In the genomic region with DNA sequence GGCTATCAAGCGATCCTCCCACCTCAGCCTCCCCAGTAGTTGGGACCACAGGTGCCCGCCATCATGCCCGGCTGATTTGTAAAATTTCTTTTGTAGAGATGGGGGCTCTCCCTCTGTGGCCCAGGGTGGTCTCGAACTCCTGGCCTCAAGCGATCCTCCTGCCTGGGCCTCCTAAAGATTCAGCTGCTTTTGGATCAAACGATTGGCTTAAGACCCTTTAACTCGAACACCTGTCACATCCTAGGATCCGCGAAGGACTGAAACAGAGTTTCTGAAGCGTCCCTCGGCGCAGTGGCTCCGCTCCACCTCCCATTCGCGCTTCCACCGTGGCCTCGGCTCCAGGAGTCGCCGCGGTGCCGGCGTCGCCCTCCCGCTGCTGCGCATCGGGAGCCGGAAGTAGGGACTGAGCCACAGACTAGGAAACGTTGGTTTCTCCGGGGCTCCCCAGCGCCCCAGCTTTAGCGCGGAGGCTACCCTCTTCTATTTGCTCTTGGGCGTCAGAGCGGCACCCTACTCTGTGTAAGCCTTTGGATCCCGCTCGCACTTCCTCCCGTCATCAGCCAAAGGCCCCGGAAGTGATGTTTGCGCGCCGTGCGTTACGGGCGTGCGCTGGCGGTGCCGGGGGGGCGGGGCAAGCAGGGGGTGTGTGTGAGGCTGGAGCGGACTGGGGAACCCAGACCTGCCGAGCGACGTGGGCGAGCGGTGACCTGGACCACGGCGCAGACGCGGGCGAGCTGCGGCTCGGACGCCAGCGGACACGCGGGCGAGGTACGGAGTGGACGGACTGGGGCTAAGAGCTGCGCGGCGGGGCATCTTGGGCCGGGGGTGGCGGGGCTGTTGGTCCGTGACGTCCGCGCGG, we compare ENCODE assay signal across 8 cellular contexts. TPM values are rescaled to one million over a fixed set of nuclear protein-coding genes. Genes with fewer than 3 reads are reported as not detected.
DNase-seq lines count a peak whose midpoint lies in the region; ATAC-seq and TF ChIP-seq lines count a peak whose summit lies in the region.

No MANE protein-coding gene starts in this region.

- peak overlapping the region; percentile 88 for H3K9ac ChIP-seq in parathyroid adenoma

- H3K4me1 ChIP-seq in cardiac muscle cell (ENCODE audit: low read depth) (no peaks in the 10 kb centered on the region), parathyroid adenoma (peaks cover 4% of the 10 kb centered on the region), tibial nerve (peaks cover 0 to 35% (median 7%) of the 10 kb centered on the region in 4 donors)

- H3K79me2 ChIP-seq in parathyroid adenoma: peaks cover 9% of the 10 kb centered on the region

- peak overlapping the region; percentile 96 for H3K4me3 ChIP-seq in GM12864 (ENCODE audit: low read depth, low read length)
- peak overlapping the region; percentile 56 for H3K4me3 ChIP-seq in cardiac muscle cell
- H3K4me3 ChIP-seq in parathyroid adenoma (ENCODE audit: low read depth, low read length): peak overlapping the region; percentile 93
- H3K4me3 ChIP-seq in tibial nerve: peak overlapping the region; percentile 70 to 93 (median 82)

- H3K9me3 ChIP-seq in cardiac muscle cell (ENCODE audit: low read depth): no peaks in the 10 kb centered on the region
- H3K9me3 ChIP-seq in parathyroid adenoma (ENCODE audit: control insufficient read depth, low read length): no peaks in the 10 kb centered on the region
- no peaks in the 10 kb centered on the region for H3K9me3 ChIP-seq in tibial nerve

- H2AFZ ChIP-seq in parathyroid adenoma: peak overlapping the region; percentile 97

- peak; percentile 95 for ATAC-seq in HG02678 (IDR thresholded peaks at IDR 0.05; ENCODE audit: unreplicated experiment)

- peak overlapping the region; percentile 90 for H3K4me2 ChIP-seq in parathyroid adenoma (ENCODE audit: low read length)

- TF ChIP-seq POLR2A in tibial nerve (IDR thresholded peaks at IDR 0.05): peak; percentile 92 to 96

- no peaks in the 10 kb centered on the region for H3K36me3 ChIP-seq in cardiac muscle cell
- no peaks in the 10 kb centered on the region for H3K36me3 ChIP-seq in parathyroid adenoma (ENCODE audit: control insufficient read depth, insufficient read depth, low read length)
- no peaks in the 10 kb centered on the region for H3K36me3 ChIP-seq in tibial nerve

- peak; percentile 83 for DNase-seq in GM12864 (ENCODE audit: low read depth)
- peak; percentile 84 for DNase-seq in NCI-H1105 treated with DMSO at 0.1 percent for 48 hours (lab: John Stamatoyannopoulos, UW)
- DNase-seq in SKM-1 treated with dmso at 0.1 percent for 144 hours (lab: John Stamatoyannopoulos, UW; ENCODE audit: unreplicated experiment): peak; percentile 94
- DNase-seq in activated naive CD8-positive, alpha-beta T cell treated with anti-CD3 and anti-CD28 coated beads, Interleukin-2, amount 50 U/mL, for 16 hours (ENCODE audit: low read depth, low spot score): peak; percentile 86
- peak; percentile 96 to 97 for DNase-seq in cardiac muscle cell (ENCODE audit: low read depth in 1 of 2, low spot score in 1 of 2)
- peak; percentile 95 to 97 for DNase-seq in tibial nerve (ENCODE audit: low spot score in 2 of 2)

- H3K27me3 ChIP-seq in cardiac muscle cell: no peaks in the 10 kb centered on the region
- no peaks in the 10 kb centered on the region for H3K27me3 ChIP-seq in parathyroid adenoma (ENCODE audit: control insufficient read depth, insufficient read depth, low read length)
- no peaks in the 10 kb centered on the region for H3K27me3 ChIP-seq in tibial nerve

- TF ChIP-seq CTCF in GM12864 (IDR thresholded peaks at IDR 0.05; ENCODE audit: low read depth, low read length, missing control alignments): no peak
- TF ChIP-seq CTCF in cardiac muscle cell (IDR thresholded peaks at IDR 0.05; ENCODE audit: low read depth, low read length): no peak
- no peak for TF ChIP-seq CTCF in parathyroid adenoma (IDR thresholded peaks at IDR 0.05)
- peak in 1 of 5 experiments; percentile 34 for TF ChIP-seq CTCF in tibial nerve (IDR thresholded peaks at IDR 0.05)

- WGBS in tibial nerve, 2 donors: 3 to 10% methylated on average over 25 to 76 of the region's 78 CpGs

- TF ChIP-seq EP300 in tibial nerve (IDR thresholded peaks at IDR 0.05): peak; percentile 88 to 99

- H3K27ac ChIP-seq in cardiac muscle cell (peak overlapping the region; percentile 86), parathyroid adenoma (peak overlapping the region; percentile 90), tibial nerve (peak overlapping the region; percentile 95 to 99 (median 98))

RNA-seq across cellular contexts. Expression of gene KCTD7, which starts 53.0 kb away (rescaled TPM):
- total RNA-seq in cardiac muscle cell: 23.6 and 30.2 TPM in 2 replicates
- 12.2 and 13.5 TPM in 2 replicates for polyA plus RNA-seq in cardiac muscle cell
- 10 to 100 TPM; 15.9 to 28.8 (median 22.1) TPM for total RNA-seq in tibial nerve

RNA-seq across cellular contexts. Expression of gene RABGEF1, which starts 58.8 kb away (rescaled TPM):
- total RNA-seq in cardiac muscle cell (17.1 and 22.7 TPM in 2 replicates), tibial nerve (10 to 100 TPM; 31.0 to 35.6 (median 34.5) TPM)
- polyA plus RNA-seq in cardiac muscle cell: 18.8 and 22.4 TPM in 2 replicates

Comparison
In these comparisons a context has a peak if more than half of its experiments do, and no peak if none do; other contexts are left out.
1. Peak in every context shown above with its lines: DNase-seq, ATAC-seq, H3K4me3 ChIP-seq and H3K27ac ChIP-seq.